ENCODE assay signal across 14 cellular contexts in the genomic region with DNA sequence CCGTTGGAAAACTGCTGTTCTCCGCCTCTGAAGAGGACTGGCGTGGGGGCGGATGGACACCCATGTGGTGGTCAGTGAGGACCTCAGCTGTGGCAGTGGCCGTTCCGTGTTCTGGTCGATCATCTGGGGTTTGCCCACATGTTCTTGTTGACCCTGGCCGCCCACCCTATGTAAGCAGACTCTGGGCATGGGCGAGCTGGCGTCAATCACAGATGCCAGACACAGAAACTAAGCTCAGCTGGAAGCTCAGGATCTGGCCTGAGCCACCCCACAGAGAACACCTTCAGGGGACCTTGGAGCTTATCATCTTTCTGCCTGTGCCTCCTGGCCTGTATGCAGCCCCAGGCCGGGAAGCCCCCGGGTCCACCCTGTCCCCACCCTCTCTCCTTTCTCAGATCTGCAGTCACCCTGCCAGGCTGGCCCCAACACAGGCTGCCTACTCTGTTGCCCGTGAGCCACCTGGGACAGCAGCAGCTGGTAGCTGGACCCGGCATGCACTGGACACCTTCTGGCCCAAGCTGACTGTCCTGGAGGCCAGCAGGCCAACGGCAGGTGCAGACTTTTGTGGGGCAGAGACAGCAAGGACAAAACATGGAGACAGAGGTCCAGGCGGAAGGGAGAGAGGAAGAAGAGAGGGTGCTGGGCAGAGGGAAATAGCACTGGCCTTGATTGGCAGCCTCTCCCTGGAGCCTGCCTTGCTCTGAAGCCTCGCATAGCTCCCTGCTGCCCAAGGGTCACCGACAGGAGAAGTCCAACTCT.
DNase-seq lines count a peak whose midpoint lies in the region; ATAC-seq and TF ChIP-seq lines count a peak whose summit lies in the region.
"Had no signal": no experiment of that assay in that cellular context is flagged by ENCODE, and none has a peak within 500 bp of the region (broad histone marks: within the 10 kb centered on the region; RNA-seq: fewer than 3 reads in every experiment).

No MANE protein-coding gene starts in this region.

- H3K9me3 ChIP-seq in Peyer's patch (no peaks in the 10 kb centered on the region), left lung (no peaks in the 10 kb centered on the region), spleen (no peaks in the 10 kb centered on the region)
- H3K9me3 ChIP-seq: MG63, SJCRH30 had no signal

- DNase-seq in H7, result peak; percentile 51
- peak in 2 of 3 donors; percentile 28 to 36 for DNase-seq in Peyer's patch
- DNase-seq in left lung, result peak; percentile 22 to 52
- peak; percentile 44 for DNase-seq in spleen
- no peak for DNase-seq in NCI-H774 (lab: John Stamatoyannopoulos, UW)
- no peak for DNase-seq in A172 (ENCODE audit: low spot score)
- DNase-seq: CD8-positive, alpha-beta memory T cell; GF-D8; MG63; NCI-H1105; NCI-H1694 treated with DMSO at 0.1 percent for 48 hours; NCI-H2171; SJCRH30 had no signal

- H3K27me3 ChIP-seq in H7 (ENCODE audit: control insufficient read depth, insufficient read depth, low read length) (no peaks in the 10 kb centered on the region), Peyer's patch (no peaks in the 10 kb centered on the region), left lung (peaks cover 0 to 16% of the 10 kb centered on the region in 2 donors), spleen (replicated peaks in 1 of 7) (peaks cover 0 to 10% (median 0%) of the 10 kb centered on the region in 7 donors)
- H3K27me3 ChIP-seq: MG63, SJCRH30 had no signal

- ATAC-seq in left lung (no peak), GM21367 (IDR thresholded peaks at IDR 0.05; ENCODE audit: unreplicated experiment) (no peak)

- TF ChIP-seq POLR2A in Peyer's patch (IDR thresholded peaks at IDR 0.05) (no peak), spleen (IDR thresholded peaks at IDR 0.05) (no peak)

- no peak overlapping the region for H3K27ac ChIP-seq in Peyer's patch
- no peak overlapping the region for H3K27ac ChIP-seq in left lung
- no peak overlapping the region for H3K27ac ChIP-seq in spleen
- H3K27ac ChIP-seq: SJCRH30 had no signal

- H3K4me3 ChIP-seq in H7 (ENCODE audit: insufficient read depth, low read depth, low read length), result no peak overlapping the region
- no peak overlapping the region for H3K4me3 ChIP-seq in Peyer's patch
- H3K4me3 ChIP-seq in left lung, result no peak overlapping the region
- H3K4me3 ChIP-seq in spleen, result no peak overlapping the region
- H3K4me3 ChIP-seq: MG63, SJCRH30 had no signal

- TF ChIP-seq CTCF in Peyer's patch (IDR thresholded peaks at IDR 0.05) (no peak), left lung (IDR thresholded peaks at IDR 0.05) (no peak), spleen (IDR thresholded peaks at IDR 0.05 in 8 of 11, conservative IDR thresholded peaks at IDR 0.05 in 3 of 11) (no peak)

- H3K4me1 ChIP-seq in Peyer's patch (no peaks in the 10 kb centered on the region), left lung (no peaks in the 10 kb centered on the region), spleen (no peaks in the 10 kb centered on the region)
- H3K4me1 ChIP-seq: SJCRH30 had no signal

- WGBS in spleen, 5 donors, result 83 to 89% (median 85%) methylated on average over 16 to 18 of the region's 18 CpGs

- H3K36me3 ChIP-seq in H7 (replicated peaks; ENCODE audit: control insufficient read depth, insufficient read depth, low read length) (peaks cover 4% of the 10 kb centered on the region), Peyer's patch (no peaks in the 10 kb centered on the region), left lung (no peaks in the 10 kb centered on the region), spleen (no peaks in the 10 kb centered on the region)
- H3K36me3 ChIP-seq: MG63, SJCRH30 had no signal

- intact Hi-C loops in left lung (cut with DNase I), result no loop called here
- intact Hi-C loops in spleen (cut with DNase I; ENCODE audit: low total_unique reads), result no loop called here

Comparison
In these comparisons a context has a peak if more than half of its experiments do, and no peak if none do; other contexts are left out.
1. DNase-seq: peak in H7 (single experiment), Peyer's patch (2 of 3), left lung (2 of 2) and spleen (single experiment); none in NCI-H774 (single experiment) and A172 (single experiment).